Comparison of ENCODE assay signal across 3 cellular contexts in the genomic region with DNA sequence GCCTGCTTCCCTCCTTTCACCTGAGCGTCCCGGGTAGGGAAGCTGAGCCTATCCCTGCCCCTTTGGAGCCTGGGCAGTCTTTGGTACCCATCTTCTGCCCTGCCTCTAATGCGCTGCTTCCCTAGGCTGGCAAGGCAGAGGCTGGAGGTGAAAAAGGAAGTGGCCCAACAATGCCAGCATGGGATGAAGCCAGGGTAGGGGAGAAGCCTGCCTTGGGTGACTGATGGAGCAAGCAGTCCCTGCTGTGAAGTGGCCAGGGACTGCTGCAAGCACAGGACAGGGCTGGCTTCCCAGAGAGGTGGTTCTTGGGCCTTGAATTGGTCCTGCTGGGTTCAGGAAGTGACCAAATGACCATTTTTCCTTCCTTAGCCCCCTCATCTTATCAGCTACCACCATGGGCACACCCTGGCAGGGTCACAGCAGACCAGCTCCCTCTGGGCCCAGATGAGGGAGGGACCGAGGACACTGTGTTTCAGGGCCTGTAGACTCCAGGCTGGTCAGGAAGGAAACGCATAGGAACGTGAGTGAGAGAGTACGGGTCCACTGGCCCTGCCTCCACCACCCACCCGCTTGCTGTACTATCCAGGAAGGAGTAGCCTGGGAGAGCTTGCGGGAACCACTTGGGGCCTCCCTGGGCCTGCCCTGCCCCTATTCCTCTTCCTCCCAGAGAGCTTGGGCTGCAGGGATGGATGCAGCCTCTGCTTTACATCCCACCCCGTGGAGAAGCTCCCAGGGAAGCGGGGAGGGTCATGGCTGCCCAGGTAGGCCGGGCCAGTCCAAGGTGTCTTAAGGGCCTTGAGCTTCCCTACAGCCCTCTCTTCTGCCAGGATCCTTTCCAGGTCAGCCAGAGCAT.
A peak's percentile ranks its signal among the peaks of the same experiment; 100 is the strongest.
TF ChIP-seq lines count a peak whose summit lies in the region.

No MANE protein-coding gene starts in this region.

TF ChIP-seq in HCT116, 20 proteins besides CTCF, POLR2A, EP300 and RAD21:
- TF ChIP-seq POLR2AphosphoS5 (IDR thresholded peaks at IDR 0.05; ENCODE audit: low read depth, low read length): no peak
- 0 out of 2 replicates have a peak, but pooled peaks have one; percentile 14 for TF ChIP-seq ZFX (IDR thresholded peaks at IDR 0.05)
- TF ChIP-seq EZH2 (IDR thresholded peaks at IDR 0.05): no peak

TF ChIP-seq in endothelial cell of umbilical vein, 7 proteins besides CTCF, POLR2A, EP300 and RAD21:
- TF ChIP-seq POLR2AphosphoS5 (IDR thresholded peaks at IDR 0.05; ENCODE audit: insufficient read depth, low read depth, low read length) (peak; percentile 55), GATA2 (IDR thresholded peaks at IDR 0.05; ENCODE audit: insufficient read depth, insufficient read length, low read depth, low read length) (peak; percentile 23), FOS (IDR thresholded peaks at IDR 0.05; ENCODE audit: borderline replicate concordance, insufficient read depth, low read length) (no peak), JUN (IDR thresholded peaks at IDR 0.05; ENCODE audit: borderline replicate concordance, insufficient read depth, insufficient read length, low read depth) (no peak), EZH2 (IDR thresholded peaks at IDR 0.05; ENCODE audit: borderline replicate concordance, low read depth, low read length, severe bottlenecking) (no peak), MYC (IDR thresholded peaks at IDR 0.05; ENCODE audit: low read depth, low read length) (no peak)
- TF ChIP-seq, protein P1, sequence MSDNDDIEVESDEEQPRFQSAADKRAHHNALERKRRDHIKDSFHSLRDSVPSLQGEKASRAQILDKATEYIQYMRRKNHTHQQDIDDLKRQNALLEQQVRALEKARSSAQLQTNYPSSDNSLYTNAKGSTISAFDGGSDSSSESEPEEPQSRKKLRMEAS (IDR thresholded peaks at IDR 0.05; ENCODE audit: insufficient read depth, insufficient read length): no peak
TF ChIP-seq in endothelial cell of umbilical vein: peak in this region for 2.

TF ChIP-seq in HepG2, 621 proteins besides CTCF, POLR2A, EP300 and RAD21:
- TF ChIP-seq, protein P2, sequence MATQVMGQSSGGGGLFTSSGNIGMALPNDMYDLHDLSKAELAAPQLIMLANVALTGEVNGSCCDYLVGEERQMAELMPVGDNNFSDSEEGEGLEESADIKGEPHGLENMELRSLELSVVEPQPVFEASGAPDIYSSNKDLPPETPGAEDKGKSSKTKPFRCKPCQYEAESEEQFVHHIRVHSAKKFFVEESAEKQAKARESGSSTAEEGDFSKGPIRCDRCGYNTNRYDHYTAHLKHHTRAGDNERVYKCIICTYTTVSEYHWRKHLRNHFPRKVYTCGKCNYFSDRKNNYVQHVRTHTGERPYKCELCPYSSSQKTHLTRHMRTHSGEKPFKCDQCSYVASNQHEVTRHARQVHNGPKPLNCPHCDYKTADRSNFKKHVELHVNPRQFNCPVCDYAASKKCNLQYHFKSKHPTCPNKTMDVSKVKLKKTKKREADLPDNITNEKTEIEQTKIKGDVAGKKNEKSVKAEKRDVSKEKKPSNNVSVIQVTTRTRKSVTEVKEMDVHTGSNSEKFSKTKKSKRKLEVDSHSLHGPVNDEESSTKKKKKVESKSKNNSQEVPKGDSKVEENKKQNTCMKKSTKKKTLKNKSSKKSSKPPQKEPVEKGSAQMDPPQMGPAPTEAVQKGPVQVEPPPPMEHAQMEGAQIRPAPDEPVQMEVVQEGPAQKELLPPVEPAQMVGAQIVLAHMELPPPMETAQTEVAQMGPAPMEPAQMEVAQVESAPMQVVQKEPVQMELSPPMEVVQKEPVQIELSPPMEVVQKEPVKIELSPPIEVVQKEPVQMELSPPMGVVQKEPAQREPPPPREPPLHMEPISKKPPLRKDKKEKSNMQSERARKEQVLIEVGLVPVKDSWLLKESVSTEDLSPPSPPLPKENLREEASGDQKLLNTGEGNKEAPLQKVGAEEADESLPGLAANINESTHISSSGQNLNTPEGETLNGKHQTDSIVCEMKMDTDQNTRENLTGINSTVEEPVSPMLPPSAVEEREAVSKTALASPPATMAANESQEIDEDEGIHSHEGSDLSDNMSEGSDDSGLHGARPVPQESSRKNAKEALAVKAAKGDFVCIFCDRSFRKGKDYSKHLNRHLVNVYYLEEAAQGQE (IDR thresholded peaks at IDR 0.05; ENCODE audit: borderline replicate concordance in 1 of 2, low read depth in 1 of 2, low read length in 2 of 2): no peak
- TF ChIP-seq, protein P3, sequence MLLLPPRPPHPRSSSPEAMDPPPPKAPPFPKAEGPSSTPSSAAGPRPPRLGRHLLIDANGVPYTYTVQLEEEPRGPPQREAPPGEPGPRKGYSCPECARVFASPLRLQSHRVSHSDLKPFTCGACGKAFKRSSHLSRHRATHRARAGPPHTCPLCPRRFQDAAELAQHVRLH (CRISPR knock-in tag; IDR thresholded peaks at IDR 0.05; ENCODE audit: borderline replicate concordance, low read depth): no peak
- TF ChIP-seq REPIN1 (CRISPR knock-in tag; IDR thresholded peaks at IDR 0.05; ENCODE audit: borderline replicate concordance, low read depth) (no peak), KMT2B (CRISPR knock-in tag; IDR thresholded peaks at IDR 0.05) (no peak), NR2F6 (IDR thresholded peaks at IDR 0.05) (no peak), NR2F6 (CRISPR knock-in tag; IDR thresholded peaks at IDR 0.05) (no peak), ZZZ3 (CRISPR knock-in tag; IDR thresholded peaks at IDR 0.05; ENCODE audit: borderline replicate concordance) (no peak), NFATC3 (CRISPR knock-in tag; IDR thresholded peaks at IDR 0.05) (no peak), ZNF598 (CRISPR knock-in tag; IDR thresholded peaks at IDR 0.05; ENCODE audit: borderline replicate concordance) (no peak), ZNF496 (CRISPR knock-in tag; IDR thresholded peaks at IDR 0.05; ENCODE audit: insufficient replicate concordance) (no peak)
- TF ChIP-seq, protein P4, sequence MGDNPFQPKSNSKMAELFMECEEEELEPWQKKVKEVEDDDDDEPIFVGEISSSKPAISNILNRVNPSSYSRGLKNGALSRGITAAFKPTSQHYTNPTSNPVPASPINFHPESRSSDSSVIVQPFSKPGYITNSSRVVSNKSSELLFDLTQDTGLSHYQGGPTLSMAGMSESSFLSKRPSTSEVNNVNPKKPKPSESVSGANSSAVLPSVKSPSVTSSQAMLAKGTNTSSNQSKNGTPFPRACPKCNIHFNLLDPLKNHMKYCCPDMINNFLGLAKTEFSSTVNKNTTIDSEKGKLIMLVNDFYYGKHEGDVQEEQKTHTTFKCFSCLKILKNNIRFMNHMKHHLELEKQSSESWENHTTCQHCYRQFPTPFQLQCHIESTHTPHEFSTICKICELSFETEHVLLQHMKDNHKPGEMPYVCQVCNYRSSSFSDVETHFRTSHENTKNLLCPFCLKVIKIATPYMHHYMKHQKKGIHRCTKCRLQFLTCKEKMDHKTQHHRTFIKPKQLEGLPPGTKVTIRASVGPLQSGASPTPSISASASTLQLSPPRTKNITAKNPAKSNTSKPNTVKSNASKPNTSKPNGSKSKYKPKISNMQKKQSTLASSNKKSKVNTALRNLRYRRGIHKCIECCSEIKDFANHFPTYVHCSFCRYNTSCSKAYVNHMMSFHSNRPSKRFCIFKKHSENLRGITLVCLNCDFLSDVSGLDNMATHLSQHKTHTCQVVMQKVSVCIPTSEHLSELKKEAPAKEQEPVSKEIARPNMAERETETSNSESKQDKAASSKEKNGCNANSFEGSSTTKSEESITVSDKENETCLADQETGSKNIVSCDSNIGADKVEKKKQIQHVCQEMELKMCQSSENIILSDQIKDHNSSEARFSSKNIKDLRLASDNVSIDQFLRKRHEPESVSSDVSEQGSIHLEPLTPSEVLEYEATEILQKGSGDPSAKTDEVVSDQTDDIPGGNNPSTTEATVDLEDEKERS (CRISPR knock-in tag; IDR thresholded peaks at IDR 0.05): no peak
- TF ChIP-seq, protein P5, sequence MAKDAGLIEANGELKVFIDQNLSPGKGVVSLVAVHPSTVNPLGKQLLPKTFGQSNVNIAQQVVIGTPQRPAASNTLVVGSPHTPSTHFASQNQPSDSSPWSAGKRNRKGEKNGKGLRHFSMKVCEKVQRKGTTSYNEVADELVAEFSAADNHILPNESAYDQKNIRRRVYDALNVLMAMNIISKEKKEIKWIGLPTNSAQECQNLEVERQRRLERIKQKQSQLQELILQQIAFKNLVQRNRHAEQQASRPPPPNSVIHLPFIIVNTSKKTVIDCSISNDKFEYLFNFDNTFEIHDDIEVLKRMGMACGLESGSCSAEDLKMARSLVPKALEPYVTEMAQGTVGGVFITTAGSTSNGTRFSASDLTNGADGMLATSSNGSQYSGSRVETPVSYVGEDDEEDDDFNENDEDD (CRISPR knock-in tag; IDR thresholded peaks at IDR 0.05; ENCODE audit: borderline replicate concordance): no peak
- TF ChIP-seq, protein P6, sequence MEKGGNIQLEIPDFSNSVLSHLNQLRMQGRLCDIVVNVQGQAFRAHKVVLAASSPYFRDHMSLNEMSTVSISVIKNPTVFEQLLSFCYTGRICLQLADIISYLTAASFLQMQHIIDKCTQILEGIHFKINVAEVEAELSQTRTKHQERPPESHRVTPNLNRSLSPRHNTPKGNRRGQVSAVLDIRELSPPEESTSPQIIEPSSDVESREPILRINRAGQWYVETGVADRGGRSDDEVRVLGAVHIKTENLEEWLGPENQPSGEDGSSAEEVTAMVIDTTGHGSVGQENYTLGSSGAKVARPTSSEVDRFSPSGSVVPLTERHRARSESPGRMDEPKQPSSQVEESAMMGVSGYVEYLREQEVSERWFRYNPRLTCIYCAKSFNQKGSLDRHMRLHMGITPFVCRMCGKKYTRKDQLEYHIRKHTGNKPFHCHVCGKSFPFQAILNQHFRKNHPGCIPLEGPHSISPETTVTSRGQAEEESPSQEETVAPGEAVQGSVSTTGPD (CRISPR knock-in tag; IDR thresholded peaks at IDR 0.05): no peak
- TF ChIP-seq, protein P7, sequence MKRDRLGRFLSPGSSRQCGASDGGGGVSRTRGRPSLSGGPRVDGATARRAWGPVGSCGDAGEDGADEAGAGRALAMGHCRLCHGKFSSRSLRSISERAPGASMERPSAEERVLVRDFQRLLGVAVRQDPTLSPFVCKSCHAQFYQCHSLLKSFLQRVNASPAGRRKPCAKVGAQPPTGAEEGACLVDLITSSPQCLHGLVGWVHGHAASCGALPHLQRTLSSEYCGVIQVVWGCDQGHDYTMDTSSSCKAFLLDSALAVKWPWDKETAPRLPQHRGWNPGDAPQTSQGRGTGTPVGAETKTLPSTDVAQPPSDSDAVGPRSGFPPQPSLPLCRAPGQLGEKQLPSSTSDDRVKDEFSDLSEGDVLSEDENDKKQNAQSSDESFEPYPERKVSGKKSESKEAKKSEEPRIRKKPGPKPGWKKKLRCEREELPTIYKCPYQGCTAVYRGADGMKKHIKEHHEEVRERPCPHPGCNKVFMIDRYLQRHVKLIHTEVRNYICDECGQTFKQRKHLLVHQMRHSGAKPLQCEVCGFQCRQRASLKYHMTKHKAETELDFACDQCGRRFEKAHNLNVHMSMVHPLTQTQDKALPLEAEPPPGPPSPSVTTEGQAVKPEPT (CRISPR knock-in tag; IDR thresholded peaks at IDR 0.05; ENCODE audit: low read depth): no peak
TF ChIP-seq in HepG2: peak in this region for 0.
